Comparison of ENCODE assay signal across 8 cellular contexts in the genomic region with DNA sequence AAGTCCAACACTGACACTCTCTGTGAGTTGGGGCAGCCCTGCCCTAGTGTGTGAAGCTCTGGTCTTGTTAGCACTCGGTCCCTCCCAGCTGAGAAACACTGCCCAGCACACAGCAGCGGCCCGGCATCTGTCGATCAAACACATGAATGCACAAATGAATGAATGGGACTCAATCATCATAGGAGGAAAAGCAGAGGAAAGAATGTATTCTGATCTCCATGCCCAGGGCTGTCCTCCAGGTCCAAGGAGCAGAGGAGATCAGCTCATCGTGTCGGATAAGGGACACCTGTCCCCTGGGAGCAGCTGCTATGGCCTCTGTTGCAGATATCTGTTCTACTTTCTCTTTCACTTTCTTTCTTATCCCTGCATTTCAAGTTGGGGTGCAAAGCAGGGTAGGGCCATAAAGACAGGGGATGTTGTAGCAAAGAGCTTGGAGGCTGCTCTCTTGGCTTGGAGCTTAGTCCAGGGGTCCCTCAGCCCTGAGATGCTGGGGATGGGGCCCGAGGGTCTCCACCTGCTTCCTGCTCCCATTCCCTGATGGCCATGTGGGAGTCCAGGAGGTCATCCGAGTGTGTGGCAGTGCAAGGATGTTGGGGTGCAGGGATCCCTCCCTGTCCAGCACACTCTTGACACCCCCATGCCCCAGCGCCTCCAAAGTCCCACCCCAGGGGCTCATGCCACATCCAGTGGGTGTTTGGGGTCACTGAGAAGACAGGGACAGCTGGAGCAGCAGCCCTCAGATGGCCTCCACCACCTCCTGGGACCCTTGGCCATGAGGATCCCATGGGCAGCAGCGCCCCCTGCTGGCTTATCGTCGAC.
DNase-seq lines count a peak whose midpoint lies in the region; ATAC-seq and TF ChIP-seq lines count a peak whose summit lies in the region.

No MANE protein-coding gene starts in this region.

- no peak for ATAC-seq in HG03108 (IDR thresholded peaks at IDR 0.05; ENCODE audit: unreplicated experiment)

- H3K27ac ChIP-seq in GM23248: no peak overlapping the region

- no peaks in the 10 kb centered on the region for H3F3A ChIP-seq in GM23248 (ENCODE audit: insufficient read depth)

- H3K9ac ChIP-seq in GM23248: no peak overlapping the region

- TF ChIP-seq CTCF in epithelial cell of proximal tubule (conservative IDR thresholded peaks at IDR 0.05; ENCODE audit: low read depth, low read length): peak; percentile 42
- TF ChIP-seq CTCF in retinal pigment epithelial cell (conservative IDR thresholded peaks at IDR 0.05; ENCODE audit: low read depth, low read length): peak; percentile 10

- H3K4me3 ChIP-seq in GM23248: 0 out of 2 replicates have a peak overlapping the region, but pooled peaks have one; percentile 43
- no peak overlapping the region for H3K4me3 ChIP-seq in epithelial cell of proximal tubule (ENCODE audit: low read depth, low read length)
- no peak overlapping the region for H3K4me3 ChIP-seq in retinal pigment epithelial cell (ENCODE audit: low read length)

- H3K9me2 ChIP-seq in GM23248 (ENCODE audit: insufficient read depth): no peaks in the 10 kb centered on the region

- no peak overlapping the region for H2AFZ ChIP-seq in GM23248

- H3K36me3 ChIP-seq in GM23248 (ENCODE audit: low read depth): no peaks in the 10 kb centered on the region

- H3K79me2 ChIP-seq in GM23248 (ENCODE audit: insufficient read depth): no peaks in the 10 kb centered on the region

- no peaks in the 10 kb centered on the region for H4K20me1 ChIP-seq in GM23248 (ENCODE audit: insufficient read depth)

- H3K4me1 ChIP-seq in GM23248 (ENCODE audit: insufficient read depth): no peaks in the 10 kb centered on the region

- peaks cover 95% of the 10 kb centered on the region for H3K27me3 ChIP-seq in GM23248 (replicated peaks; ENCODE audit: insufficient read depth)

- WGBS in GM23248 (ENCODE audit: low coverage in 1 of 2, low lambda C conversion rate in 2 of 2, missing lambda C conversion rate in 2 of 2), 2 experiments: 18 to 21% methylated on average over 8 to 11 of the region's 12 CpGs

- DNase-seq in 8988T (peak; percentile 98), GM23248 (no peak), epithelial cell of proximal tubule (ENCODE audit: low read depth) (no peak), retinal pigment epithelial cell (ENCODE audit: low read depth) (no peak), Ammon's horn (ENCODE audit: low spot score) (no peak), foreskin melanocyte (no peak)
- DNase-seq in activated CD4-positive, alpha-beta T cell treated with anti-CD3 and anti-CD28 coated beads for 1 hour: peak; percentile 17

- in situ Hi-C loops in GM23248 (cut with MboI): loop anchor here (10.0 kb wide), 1 partner anchor 162 kb away; no protein-coding TSS in a partner anchor

- no peaks in the 10 kb centered on the region for H3K9me3 ChIP-seq in GM23248 (ENCODE audit: low read depth)

- no peak overlapping the region for H3K4me2 ChIP-seq in GM23248 (ENCODE audit: unreplicated experiment)

Comparison
In these comparisons a context has a peak if more than half of its experiments do, and no peak if none do; other contexts are left out.
1. DNase-seq: peak in 8988T (single experiment) and activated CD4-positive, alpha-beta T cell treated with anti-CD3 and anti-CD28 coated beads for 1 hour (single experiment); none in GM23248 (single experiment), epithelial cell of proximal tubule (single experiment), retinal pigment epithelial cell (single experiment), Ammon's horn (single experiment) and foreskin melanocyte (single experiment).